ENCODE assay signal across 1 cellular context in the genomic region with DNA sequence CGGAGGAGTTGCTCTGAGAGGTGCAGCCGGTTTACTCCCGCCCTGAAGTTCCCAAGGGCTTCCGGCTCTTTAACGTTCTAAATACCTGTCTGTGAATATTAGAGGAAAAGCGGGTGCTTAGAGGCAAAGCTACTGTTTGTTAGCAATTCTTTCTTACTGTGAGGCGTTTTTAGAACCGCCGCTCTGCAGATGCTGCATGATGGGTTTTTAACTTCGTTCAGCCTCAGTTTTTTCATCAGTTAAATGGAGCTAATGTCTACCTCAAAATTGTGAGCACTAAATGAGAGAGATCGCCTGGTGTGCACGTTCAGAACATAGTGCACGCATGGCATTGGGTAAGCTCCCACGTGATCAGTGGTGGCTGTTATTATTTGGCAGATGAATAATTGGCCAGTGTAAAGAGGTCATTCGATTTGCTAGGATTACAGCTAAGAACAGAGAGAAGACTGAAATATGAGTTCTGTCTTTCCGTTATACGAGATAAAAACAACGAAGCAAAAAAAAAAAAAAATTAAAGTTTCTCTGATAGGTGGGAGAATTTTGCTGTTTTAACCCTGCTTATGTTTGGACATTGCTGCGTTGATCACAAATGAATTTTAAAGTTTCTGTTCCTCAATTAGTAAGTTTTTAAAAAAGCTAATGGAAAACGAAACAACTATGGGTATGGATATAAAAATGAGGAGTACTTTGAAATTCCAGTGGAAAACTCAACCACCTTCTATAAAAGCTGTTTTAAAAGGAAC.
A peak's percentile ranks its signal among the peaks of the same experiment; 100 is the strongest.
TF ChIP-seq lines count a peak whose summit lies in the region.

No MANE protein-coding gene starts in this region.

TF ChIP-seq in HepG2, 621 proteins besides CTCF, POLR2A, EP300 and RAD21 (continued from another document and continues in another):
- TF ChIP-seq, protein P1, sequence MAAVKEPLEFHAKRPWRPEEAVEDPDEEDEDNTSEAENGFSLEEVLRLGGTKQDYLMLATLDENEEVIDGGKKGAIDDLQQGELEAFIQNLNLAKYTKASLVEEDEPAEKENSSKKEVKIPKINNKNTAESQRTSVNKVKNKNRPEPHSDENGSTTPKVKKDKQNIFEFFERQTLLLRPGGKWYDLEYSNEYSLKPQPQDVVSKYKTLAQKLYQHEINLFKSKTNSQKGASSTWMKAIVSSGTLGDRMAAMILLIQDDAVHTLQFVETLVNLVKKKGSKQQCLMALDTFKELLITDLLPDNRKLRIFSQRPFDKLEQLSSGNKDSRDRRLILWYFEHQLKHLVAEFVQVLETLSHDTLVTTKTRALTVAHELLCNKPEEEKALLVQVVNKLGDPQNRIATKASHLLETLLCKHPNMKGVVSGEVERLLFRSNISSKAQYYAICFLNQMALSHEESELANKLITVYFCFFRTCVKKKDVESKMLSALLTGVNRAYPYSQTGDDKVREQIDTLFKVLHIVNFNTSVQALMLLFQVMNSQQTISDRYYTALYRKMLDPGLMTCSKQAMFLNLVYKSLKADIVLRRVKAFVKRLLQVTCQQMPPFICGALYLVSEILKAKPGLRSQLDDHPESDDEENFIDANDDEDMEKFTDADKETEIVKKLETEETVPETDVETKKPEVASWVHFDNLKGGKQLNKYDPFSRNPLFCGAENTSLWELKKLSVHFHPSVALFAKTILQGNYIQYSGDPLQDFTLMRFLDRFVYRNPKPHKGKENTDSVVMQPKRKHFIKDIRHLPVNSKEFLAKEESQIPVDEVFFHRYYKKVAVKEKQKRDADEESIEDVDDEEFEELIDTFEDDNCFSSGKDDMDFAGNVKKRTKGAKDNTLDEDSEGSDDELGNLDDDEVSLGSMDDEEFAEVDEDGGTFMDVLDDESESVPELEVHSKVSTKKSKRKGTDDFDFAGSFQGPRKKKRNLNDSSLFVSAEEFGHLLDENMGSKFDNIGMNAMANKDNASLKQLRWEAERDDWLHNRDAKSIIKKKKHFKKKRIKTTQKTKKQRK (IDR thresholded peaks at IDR 0.05; ENCODE audit: low read length), result no peak
- TF ChIP-seq ZNF558 (CRISPR knock-in tag; IDR thresholded peaks at IDR 0.05; ENCODE audit: borderline replicate concordance) (peak; percentile 76; the same call in 1 of the 2 replicates), POGZ (CRISPR knock-in tag; IDR thresholded peaks at IDR 0.05) (no peak; the same call in none of the 2 replicates), RARA (CRISPR knock-in tag; IDR thresholded peaks at IDR 0.05) (0 out of 2 replicates have a peak, but pooled peaks have one; percentile 53), ZNF501 (CRISPR knock-in tag; IDR thresholded peaks at IDR 0.05) (peak; percentile 81; the same call in 1 of the 2 replicates), SMARCE1 (IDR thresholded peaks at IDR 0.05; ENCODE audit: borderline replicate concordance) (no peak), REXO4 (CRISPR knock-in tag; IDR thresholded peaks at IDR 0.05; ENCODE audit: borderline replicate concordance) (no peak), SAP130 (CRISPR knock-in tag; IDR thresholded peaks at IDR 0.05; ENCODE audit: low read depth) (peak; percentile 15; the same call in 1 of the 2 replicates), SMARCC2 (IDR thresholded peaks at IDR 0.05) (no peak), RFXANK (CRISPR knock-in tag; IDR thresholded peaks at IDR 0.05) (peak; percentile 17; the same call in 1 of the 2 replicates), JUND (CRISPR knock-in tag; IDR thresholded peaks at IDR 0.05) (peak; percentile 33; the same call in 1 of the 2 replicates), ZNF263 (CRISPR knock-in tag; IDR thresholded peaks at IDR 0.05) (peak; percentile 52; the same call in 1 of the 2 replicates), AGO1 (IDR thresholded peaks at IDR 0.05; ENCODE audit: low read depth, low read length, poor library complexity, severe bottlenecking) (no peak), HDAC1 (CRISPR knock-in tag; IDR thresholded peaks at IDR 0.05) (peak; percentile 64), GABPA (IDR thresholded peaks at IDR 0.05; ENCODE audit: low read depth, low read length) (no peak), GABPA (CRISPR knock-in tag; IDR thresholded peaks at IDR 0.05; ENCODE audit: low read depth) (peak; percentile 79), ZSCAN20 (CRISPR knock-in tag; IDR thresholded peaks at IDR 0.05; ENCODE audit: borderline replicate concordance) (0 out of 2 replicates have a peak, but pooled peaks have one; percentile 30), ZFP82 (CRISPR knock-in tag; IDR thresholded peaks at IDR 0.05; ENCODE audit: borderline replicate concordance) (no peak; the same call in 1 of the 2 replicates), SP1 (IDR thresholded peaks at IDR 0.05) (no peak), SP1 (CRISPR knock-in tag; IDR thresholded peaks at IDR 0.05) (no peak), ZNF234 (CRISPR knock-in tag; conservative IDR thresholded peaks at IDR 0.05) (no peak), NFE2L2 (IDR thresholded peaks at IDR 0.05; ENCODE audit: low read length) (no peak), MATR3 (CRISPR knock-in tag; IDR thresholded peaks at IDR 0.05) (no peak), NCOA5 (CRISPR knock-in tag; IDR thresholded peaks at IDR 0.05) (no peak), ZNF564 (CRISPR knock-in tag; IDR thresholded peaks at IDR 0.05) (no peak), ZC3H4 (CRISPR knock-in tag; IDR thresholded peaks at IDR 0.05; ENCODE audit: borderline replicate concordance) (peak; percentile 27), FOXO1 (CRISPR knock-in tag; IDR thresholded peaks at IDR 0.05) (no peak; the same call in 1 of the 2 replicates), ZNF530 (CRISPR knock-in tag; IDR thresholded peaks at IDR 0.05; ENCODE audit: low read depth) (no peak), PCBP2 (optimal IDR thresholded peaks at IDR 0.05; ENCODE audit: low read depth, low read length, poor library complexity, severe bottlenecking) (no peak)
- TF ChIP-seq, protein P2, sequence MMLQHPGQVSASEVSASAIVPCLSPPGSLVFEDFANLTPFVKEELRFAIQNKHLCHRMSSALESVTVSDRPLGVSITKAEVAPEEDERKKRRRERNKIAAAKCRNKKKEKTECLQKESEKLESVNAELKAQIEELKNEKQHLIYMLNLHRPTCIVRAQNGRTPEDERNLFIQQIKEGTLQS (CRISPR knock-in tag; IDR thresholded peaks at IDR 0.05), result no peak
- TF ChIP-seq, protein P3, sequence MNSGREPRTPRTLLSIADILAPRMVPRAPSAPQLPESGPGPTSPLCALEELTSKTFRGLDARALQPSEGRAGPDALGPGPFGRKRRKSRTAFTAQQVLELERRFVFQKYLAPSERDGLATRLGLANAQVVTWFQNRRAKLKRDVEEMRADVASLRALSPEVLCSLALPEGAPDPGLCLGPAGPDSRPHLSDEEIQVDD (CRISPR knock-in tag; IDR thresholded peaks at IDR 0.05; ENCODE audit: borderline replicate concordance), result no peak
- TF ChIP-seq, protein P4, sequence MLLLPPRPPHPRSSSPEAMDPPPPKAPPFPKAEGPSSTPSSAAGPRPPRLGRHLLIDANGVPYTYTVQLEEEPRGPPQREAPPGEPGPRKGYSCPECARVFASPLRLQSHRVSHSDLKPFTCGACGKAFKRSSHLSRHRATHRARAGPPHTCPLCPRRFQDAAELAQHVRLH (CRISPR knock-in tag; IDR thresholded peaks at IDR 0.05; ENCODE audit: borderline replicate concordance, low read depth), result peak; percentile 20; the same call in 1 of the 2 replicates
- TF ChIP-seq, protein P5, sequence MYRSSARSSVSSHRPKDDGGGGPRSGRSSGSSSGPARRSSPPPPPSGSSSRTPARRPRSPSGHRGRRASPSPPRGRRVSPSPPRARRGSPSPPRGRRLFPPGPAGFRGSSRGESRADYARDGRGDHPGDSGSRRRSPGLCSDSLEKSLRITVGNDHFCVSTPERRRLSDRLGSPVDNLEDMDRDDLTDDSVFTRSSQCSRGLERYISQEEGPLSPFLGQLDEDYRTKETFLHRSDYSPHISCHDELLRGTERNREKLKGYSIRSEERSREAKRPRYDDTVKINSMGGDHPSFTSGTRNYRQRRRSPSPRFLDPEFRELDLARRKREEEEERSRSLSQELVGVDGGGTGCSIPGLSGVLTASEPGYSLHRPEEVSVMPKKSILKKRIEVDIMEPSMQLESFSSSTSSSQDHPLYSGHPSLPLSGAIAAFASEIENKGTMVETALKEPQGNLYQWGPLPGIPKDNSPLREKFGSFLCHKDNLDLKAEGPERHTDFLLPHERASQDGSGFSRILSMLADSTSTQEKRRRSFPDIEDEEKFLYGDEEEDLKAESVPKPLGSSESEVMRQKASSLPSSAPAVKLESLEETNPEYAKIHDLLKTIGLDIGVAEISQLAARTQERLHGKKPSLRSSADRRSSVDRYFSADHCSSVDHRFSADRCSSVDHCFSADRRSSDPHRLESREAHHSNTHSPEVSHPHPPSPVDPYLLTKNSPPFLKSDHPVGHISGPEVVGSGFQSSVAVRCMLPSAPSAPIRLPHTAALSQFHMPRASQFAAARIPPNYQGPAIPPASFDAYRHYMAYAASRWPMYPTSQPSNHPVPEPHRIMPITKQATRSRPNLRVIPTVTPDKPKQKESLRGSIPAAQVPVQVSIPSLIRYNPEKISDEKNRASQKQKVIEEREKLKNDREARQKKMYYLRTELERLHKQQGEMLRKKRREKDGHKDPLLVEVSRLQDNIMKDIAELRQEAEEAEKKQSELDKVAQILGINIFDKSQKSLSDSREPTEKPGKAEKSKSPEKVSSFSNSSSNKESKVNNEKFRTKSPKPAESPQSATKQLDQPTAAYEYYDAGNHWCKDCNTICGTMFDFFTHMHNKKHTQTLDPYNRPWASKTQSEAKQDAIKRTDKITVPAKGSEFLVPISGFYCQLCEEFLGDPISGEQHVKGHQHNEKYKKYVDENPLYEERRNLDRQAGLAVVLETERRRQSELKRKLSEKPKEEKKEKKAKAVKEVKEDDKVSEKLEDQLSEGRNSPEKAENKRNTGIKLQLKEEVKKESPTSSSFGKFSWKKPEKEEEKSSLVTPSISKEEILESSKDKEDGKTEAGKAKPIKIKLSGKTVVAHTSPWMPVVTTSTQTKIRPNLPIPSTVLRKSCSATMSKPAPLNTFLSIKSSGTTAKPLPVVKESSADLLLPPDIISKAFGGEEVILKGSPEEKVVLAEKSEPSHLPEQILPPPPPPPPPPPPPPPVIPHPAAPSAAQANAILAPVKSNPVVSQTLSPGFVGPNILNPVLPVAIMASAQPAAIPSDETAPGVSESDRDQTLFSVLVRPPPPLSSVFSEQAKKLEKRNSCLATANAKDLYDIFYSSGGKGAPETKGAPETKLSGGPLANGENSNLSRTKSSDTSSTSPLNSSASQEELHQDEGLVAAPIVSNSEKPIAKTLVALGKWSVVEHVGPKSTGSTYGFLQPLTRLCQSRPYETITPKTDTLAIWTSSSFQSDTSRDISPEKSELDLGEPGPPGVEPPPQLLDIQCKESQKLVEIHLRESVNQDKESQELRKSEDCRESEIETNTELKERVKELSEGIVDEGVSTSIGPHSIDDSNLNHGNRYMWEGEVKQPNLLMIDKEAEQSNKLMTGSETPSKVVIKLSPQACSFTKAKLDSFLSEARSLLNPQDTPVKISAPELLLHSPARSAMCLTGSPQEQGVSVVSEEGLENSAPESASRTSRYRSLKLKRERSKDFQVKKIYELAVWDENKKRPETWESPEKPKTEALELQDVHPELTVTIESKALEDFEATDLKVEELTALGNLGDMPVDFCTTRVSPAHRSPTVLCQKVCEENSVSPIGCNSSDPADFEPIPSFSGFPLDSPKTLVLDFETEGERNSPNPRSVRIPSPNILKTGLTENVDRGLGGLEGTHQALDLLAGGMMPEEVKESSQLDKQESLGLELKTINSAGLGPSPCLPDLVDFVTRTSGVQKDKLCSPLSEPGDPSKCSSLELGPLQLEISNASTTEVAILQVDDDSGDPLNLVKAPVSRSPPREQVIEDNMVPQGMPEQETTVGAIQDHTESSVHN (CRISPR knock-in tag; IDR thresholded peaks at IDR 0.05), result no peak
- TF ChIP-seq, protein P6, sequence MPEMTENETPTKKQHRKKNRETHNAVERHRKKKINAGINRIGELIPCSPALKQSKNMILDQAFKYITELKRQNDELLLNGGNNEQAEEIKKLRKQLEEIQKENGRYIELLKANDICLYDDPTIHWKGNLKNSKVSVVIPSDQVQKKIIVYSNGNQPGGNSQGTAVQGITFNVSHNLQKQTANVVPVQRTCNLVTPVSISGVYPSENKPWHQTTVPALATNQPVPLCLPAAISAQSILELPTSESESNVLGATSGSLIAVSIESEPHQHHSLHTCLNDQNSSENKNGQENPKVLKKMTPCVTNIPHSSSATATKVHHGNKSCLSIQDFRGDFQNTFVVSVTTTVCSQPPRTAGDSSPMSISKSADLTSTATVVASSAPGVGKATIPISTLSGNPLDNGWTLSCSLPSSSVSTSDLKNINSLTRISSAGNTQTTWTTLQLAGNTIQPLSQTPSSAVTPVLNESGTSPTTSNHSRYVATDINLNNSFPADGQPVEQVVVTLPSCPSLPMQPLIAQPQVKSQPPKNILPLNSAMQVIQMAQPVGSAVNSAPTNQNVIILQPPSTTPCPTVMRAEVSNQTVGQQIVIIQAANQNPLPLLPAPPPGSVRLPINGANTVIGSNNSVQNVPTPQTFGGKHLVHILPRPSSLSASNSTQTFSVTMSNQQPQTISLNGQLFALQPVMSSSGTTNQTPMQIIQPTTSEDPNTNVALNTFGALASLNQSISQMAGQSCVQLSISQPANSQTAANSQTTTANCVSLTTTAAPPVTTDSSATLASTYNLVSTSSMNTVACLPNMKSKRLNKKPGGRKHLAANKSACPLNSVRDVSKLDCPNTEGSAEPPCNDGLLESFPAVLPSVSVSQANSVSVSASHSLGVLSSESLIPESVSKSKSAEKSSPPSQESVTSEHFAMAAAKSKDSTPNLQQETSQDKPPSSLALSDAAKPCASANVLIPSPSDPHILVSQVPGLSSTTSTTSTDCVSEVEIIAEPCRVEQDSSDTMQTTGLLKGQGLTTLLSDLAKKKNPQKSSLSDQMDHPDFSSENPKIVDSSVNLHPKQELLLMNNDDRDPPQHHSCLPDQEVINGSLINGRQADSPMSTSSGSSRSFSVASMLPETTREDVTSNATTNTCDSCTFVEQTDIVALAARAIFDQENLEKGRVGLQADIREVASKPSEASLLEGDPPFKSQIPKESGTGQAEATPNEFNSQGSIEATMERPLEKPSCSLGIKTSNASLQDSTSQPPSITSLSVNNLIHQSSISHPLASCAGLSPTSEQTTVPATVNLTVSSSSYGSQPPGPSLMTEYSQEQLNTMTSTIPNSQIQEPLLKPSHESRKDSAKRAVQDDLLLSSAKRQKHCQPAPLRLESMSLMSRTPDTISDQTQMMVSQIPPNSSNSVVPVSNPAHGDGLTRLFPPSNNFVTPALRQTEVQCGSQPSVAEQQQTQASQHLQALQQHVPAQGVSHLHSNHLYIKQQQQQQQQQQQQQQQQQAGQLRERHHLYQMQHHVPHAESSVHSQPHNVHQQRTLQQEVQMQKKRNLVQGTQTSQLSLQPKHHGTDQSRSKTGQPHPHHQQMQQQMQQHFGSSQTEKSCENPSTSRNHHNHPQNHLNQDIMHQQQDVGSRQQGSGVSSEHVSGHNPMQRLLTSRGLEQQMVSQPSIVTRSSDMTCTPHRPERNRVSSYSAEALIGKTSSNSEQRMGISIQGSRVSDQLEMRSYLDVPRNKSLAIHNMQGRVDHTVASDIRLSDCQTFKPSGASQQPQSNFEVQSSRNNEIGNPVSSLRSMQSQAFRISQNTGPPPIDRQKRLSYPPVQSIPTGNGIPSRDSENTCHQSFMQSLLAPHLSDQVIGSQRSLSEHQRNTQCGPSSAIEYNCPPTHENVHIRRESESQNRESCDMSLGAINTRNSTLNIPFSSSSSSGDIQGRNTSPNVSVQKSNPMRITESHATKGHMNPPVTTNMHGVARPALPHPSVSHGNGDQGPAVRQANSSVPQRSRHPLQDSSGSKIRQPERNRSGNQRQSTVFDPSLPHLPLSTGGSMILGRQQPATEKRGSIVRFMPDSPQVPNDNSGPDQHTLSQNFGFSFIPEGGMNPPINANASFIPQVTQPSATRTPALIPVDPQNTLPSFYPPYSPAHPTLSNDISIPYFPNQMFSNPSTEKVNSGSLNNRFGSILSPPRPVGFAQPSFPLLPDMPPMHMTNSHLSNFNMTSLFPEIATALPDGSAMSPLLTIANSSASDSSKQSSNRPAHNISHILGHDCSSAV (CRISPR knock-in tag; IDR thresholded peaks at IDR 0.05; ENCODE audit: borderline replicate concordance), result peak; percentile 86; the same call in 1 of the 2 replicates
